14 cellular contexts compared by ENCODE assay signal in genomic region chr2:200159366-200159720, GRCh38.
A peak's percentile ranks its signal among the peaks of the same experiment; 100 is the strongest.
DNase-seq lines count a peak whose midpoint lies in the region; ATAC-seq, FAIRE-seq and TF ChIP-seq lines count a peak whose summit lies in the region.
"Had no signal": no experiment of that assay in that cellular context is flagged by ENCODE, and none has a peak within 500 bp of the region (broad histone marks: within the 10 kb centered on the region; RNA-seq: fewer than 3 reads in every experiment).

No MANE protein-coding gene starts in this region.

- TF ChIP-seq CTCF in HFFc6 (IDR thresholded peaks at IDR 0.05) (no peak), HepG2 (CRISPR knock-in tag; IDR thresholded peaks at IDR 0.05) (no peak), D721Med (IDR thresholded peaks at IDR 0.05; ENCODE audit: insufficient read depth, missing control alignments) (no peak)

- no peak overlapping the region for H3K27ac ChIP-seq in HepG2 (ENCODE audit: extremely low read length, insufficient read depth, low read length)
- H3K27ac ChIP-seq: cardiac muscle cell, psoas muscle, VCaP had no signal

- H3K27ac Mint-ChIP-seq in HFFc6 = no peak overlapping the region
- H3K27ac Mint-ChIP-seq: activated CD8-positive, alpha-beta memory T cell treated with anti-CD3 and anti-CD28 coated beads, Interleukin-2, amount 10 ng/mL, durations not matched to agents 7 days and 5 days had no signal

- no TSS peak for BruUV-seq in HepG2 (replicated peaks; lab: Mats Ljungman, UMichigan)

- H3K36me3 ChIP-seq in HepG2 (replicated peaks in 1 of 2; ENCODE audit: control insufficient read depth in 1 of 2, insufficient read depth in 2 of 2, low read length in 2 of 2) = no peaks in the 10 kb centered on the region
- H3K36me3 ChIP-seq: cardiac muscle cell had no signal

- ATAC-seq in HepG2 = peak; percentile 52
- ATAC-seq: activated CD8-positive, alpha-beta memory T cell treated with anti-CD3 and anti-CD28 coated beads, Interleukin-2, amount 10 ng/mL, durations not matched to agents 7 days and 5 days; psoas muscle had no signal

- no peaks in the 10 kb centered on the region for H4K20me1 ChIP-seq in HepG2 (ENCODE audit: insufficient read depth, low read length)

- peaks cover 32% of the 10 kb centered on the region; the same call in 1 of the 2 replicates for H3K4me1 ChIP-seq in HepG2 (ENCODE audit: insufficient read depth, low read length)
- H3K4me1 ChIP-seq: psoas muscle had no signal

- no peak for TF ChIP-seq POLR2A in HepG2 (IDR thresholded peaks at IDR 0.05; ENCODE audit: insufficient read depth in 1 of 2, low read depth in 2 of 2, low read length in 2 of 2)

- peaks cover 40% of the 10 kb centered on the region for H3K4me1 Mint-ChIP-seq in HFFc6 (ENCODE audit: low read depth)
- H3K4me1 Mint-ChIP-seq: activated CD8-positive, alpha-beta memory T cell treated with anti-CD3 and anti-CD28 coated beads, Interleukin-2, amount 10 ng/mL, durations not matched to agents 7 days and 5 days had no signal

- POLR2A ChIA-PET in HepG2 (lab: Yijun Ruan, JAX) = no interaction called here

- H3K4me3 Mint-ChIP-seq in HFFc6 = no peak overlapping the region
- H3K4me3 Mint-ChIP-seq: activated CD8-positive, alpha-beta memory T cell treated with anti-CD3 and anti-CD28 coated beads, Interleukin-2, amount 10 ng/mL, durations not matched to agents 7 days and 5 days had no signal

- no peak overlapping the region for H3K4me3 ChIP-seq in HepG2 (replicated peaks in 1 of 3; ENCODE audit: insufficient read depth in 1 of 3, low read depth in 2 of 3, low read length in 3 of 3)
- H3K4me3 ChIP-seq: cardiac muscle cell, psoas muscle had no signal

- TF ChIP-seq RAD21 in HepG2 (CRISPR knock-in tag; IDR thresholded peaks at IDR 0.05) = no peak

- no peak for TF ChIP-seq EP300 in HepG2 (IDR thresholded peaks at IDR 0.05; ENCODE audit: low read depth in 2 of 2, low read length in 2 of 2)
- no peak for TF ChIP-seq EP300 in HepG2 (CRISPR knock-in tag; IDR thresholded peaks at IDR 0.05; ENCODE audit: borderline replicate concordance)

- no peak overlapping the region for H3K9ac ChIP-seq in HepG2 (ENCODE audit: insufficient read depth, low read depth, low read length)

- no peaks in the 10 kb centered on the region; the same call in 1 of the 2 replicates for H3K27me3 Mint-ChIP-seq in HFFc6 (ENCODE audit: insufficient read depth)

- H3K79me2 ChIP-seq in HepG2 (ENCODE audit: insufficient read depth, low read length) = no peaks in the 10 kb centered on the region

- no peak for FAIRE-seq in HepG2 (lab: Jason Lieb, UNC)
- FAIRE-seq in D721Med (lab: Jason Lieb, UNC) = no peak
- FAIRE-seq: kidney had no signal

- peak; percentile 20 for DNase-seq in HFFc6
- peak; percentile 17 for DNase-seq in astrocyte of the hippocampus (ENCODE audit: low read depth, low spot score)
- DNase-seq in HepG2 (ENCODE audit: low spot score) = no peak
- no peak for DNase-seq in D721Med (ENCODE audit: insufficient read length, low spot score)
- DNase-seq in occipital lobe (lab: John Stamatoyannopoulos, UW) = no peak
- DNase-seq in amygdala (lab: John Stamatoyannopoulos, UW) = no peak
- no peak for DNase-seq in GM19238 (ENCODE audit: insufficient read length, low spot score)
- DNase-seq: activated CD8-positive, alpha-beta memory T cell treated with anti-CD3 and anti-CD28 coated beads, Interleukin-2, amount 10 ng/mL, durations not matched to agents 7 days and 5 days; KG1; kidney; NCI-H1417 treated with DMSO at 0.1 percent for 48 hours; psoas muscle had no signal

- no peaks in the 10 kb centered on the region for H3K36me3 Mint-ChIP-seq in HFFc6 (ENCODE audit: low read depth)
- H3K36me3 Mint-ChIP-seq: activated CD8-positive, alpha-beta memory T cell treated with anti-CD3 and anti-CD28 coated beads, Interleukin-2, amount 10 ng/mL, durations not matched to agents 7 days and 5 days had no signal

- H2AFZ ChIP-seq in HepG2 (ENCODE audit: low read length) = no peak overlapping the region

- H3K9me3 Mint-ChIP-seq in HFFc6 = no peaks in the 10 kb centered on the region

- intact Hi-C loops in HepG2 (cut with micrococcal nuclease; ENCODE audit: unreplicated experiment) = no loop called here

- H3K9me3 ChIP-seq in HepG2 (ENCODE audit: low read length) = no peaks in the 10 kb centered on the region
- H3K9me3 ChIP-seq: psoas muscle had no signal

- H3K4me2 ChIP-seq in HepG2 (ENCODE audit: low read depth, low read length) = no peak overlapping the region

- peaks cover 0 to 13% of the 10 kb centered on the region in 2 experiments; a peak in 3 of 5 replicates for H3K27me3 ChIP-seq in HepG2 (ENCODE audit: control insufficient read depth in 1 of 2, insufficient read depth in 2 of 2, low read length in 2 of 2)
- H3K27me3 ChIP-seq: cardiac muscle cell had no signal

- in situ Hi-C loops in HepG2 (cut with HindIII; ENCODE audit: extremely low pct_ligation_motif_present, low pct_unique_long_range_greater_than_20kb) = no loop called here

- CTCF ChIA-PET in HepG2 (lab: Yijun Ruan, JAX; ENCODE audit: low intra/inter-chr PET ratio, low total read pairs) = no interaction called here

TF ChIP-seq in HepG2, 621 proteins besides CTCF, POLR2A, EP300 and RAD21:
- TF ChIP-seq, protein P1, sequence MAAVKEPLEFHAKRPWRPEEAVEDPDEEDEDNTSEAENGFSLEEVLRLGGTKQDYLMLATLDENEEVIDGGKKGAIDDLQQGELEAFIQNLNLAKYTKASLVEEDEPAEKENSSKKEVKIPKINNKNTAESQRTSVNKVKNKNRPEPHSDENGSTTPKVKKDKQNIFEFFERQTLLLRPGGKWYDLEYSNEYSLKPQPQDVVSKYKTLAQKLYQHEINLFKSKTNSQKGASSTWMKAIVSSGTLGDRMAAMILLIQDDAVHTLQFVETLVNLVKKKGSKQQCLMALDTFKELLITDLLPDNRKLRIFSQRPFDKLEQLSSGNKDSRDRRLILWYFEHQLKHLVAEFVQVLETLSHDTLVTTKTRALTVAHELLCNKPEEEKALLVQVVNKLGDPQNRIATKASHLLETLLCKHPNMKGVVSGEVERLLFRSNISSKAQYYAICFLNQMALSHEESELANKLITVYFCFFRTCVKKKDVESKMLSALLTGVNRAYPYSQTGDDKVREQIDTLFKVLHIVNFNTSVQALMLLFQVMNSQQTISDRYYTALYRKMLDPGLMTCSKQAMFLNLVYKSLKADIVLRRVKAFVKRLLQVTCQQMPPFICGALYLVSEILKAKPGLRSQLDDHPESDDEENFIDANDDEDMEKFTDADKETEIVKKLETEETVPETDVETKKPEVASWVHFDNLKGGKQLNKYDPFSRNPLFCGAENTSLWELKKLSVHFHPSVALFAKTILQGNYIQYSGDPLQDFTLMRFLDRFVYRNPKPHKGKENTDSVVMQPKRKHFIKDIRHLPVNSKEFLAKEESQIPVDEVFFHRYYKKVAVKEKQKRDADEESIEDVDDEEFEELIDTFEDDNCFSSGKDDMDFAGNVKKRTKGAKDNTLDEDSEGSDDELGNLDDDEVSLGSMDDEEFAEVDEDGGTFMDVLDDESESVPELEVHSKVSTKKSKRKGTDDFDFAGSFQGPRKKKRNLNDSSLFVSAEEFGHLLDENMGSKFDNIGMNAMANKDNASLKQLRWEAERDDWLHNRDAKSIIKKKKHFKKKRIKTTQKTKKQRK (IDR thresholded peaks at IDR 0.05; ENCODE audit: low read length) = no peak
- TF ChIP-seq FOXA1 (IDR thresholded peaks at IDR 0.05) = no peak
- TF ChIP-seq FOXA1 (CRISPR knock-in tag; IDR thresholded peaks at IDR 0.05) = no peak
- no peak for TF ChIP-seq BCLAF1 (IDR thresholded peaks at IDR 0.05)
- no peak for TF ChIP-seq SMC3 (IDR thresholded peaks at IDR 0.05; ENCODE audit: low read length)
- no peak for TF ChIP-seq ZNF7 (CRISPR knock-in tag; IDR thresholded peaks at IDR 0.05)
- TF ChIP-seq SMYD3 (CRISPR knock-in tag; IDR thresholded peaks at IDR 0.05) = no peak

Comparison
In these comparisons a context has a peak if more than half of its experiments do, and no peak if none do; other contexts are left out.
1. DNase-seq: peak in HFFc6 (single experiment) and astrocyte of the hippocampus (single experiment); none in HepG2 (single experiment), D721Med (single experiment), occipital lobe (single experiment), amygdala (0 of 56) and GM19238 (single experiment).